Comparison of ENCODE assay signal across 18 cellular contexts in genomic region chr6:106180208-106180607, GRCh38.
"Had no signal": no experiment of that assay in that cellular context is flagged by ENCODE, and none has a peak within 500 bp of the region (broad histone marks: within the 10 kb centered on the region; RNA-seq: fewer than 3 reads in every experiment).

No MANE protein-coding gene starts in this region.

- H3K4me1 ChIP-seq: breast epithelium, left ventricle myocardium inferior, tibial nerve, vagina had no signal

- H3K9me3 Mint-ChIP-seq: endodermal cell, WTC11 had no signal

- ATAC-seq: natural killer cell treated with Interleukin-12 subunit alpha and Interleukin-12 subunit beta and Interleukin-15 and Interleukin-18, amount 100 ng/mL, for 72 hours; WTC11 had no signal

- DNase-seq: activated CD4-positive, alpha-beta T cell treated with anti-CD3 and anti-CD28 coated beads for 48 hours; activated CD8-positive, alpha-beta memory T cell treated with anti-CD3 and anti-CD28 coated beads, Interleukin-2, amount 50 U/mL, for 48 hours; activated gamma-delta T cell treated with Interleukin-2 at 50 U/mL for 16 hours; aorta; dorsolateral prefrontal cortex; endodermal cell; hippocampal formation; left ventricle myocardium inferior; posterior cingulate gyrus; stimulated activated CD4-positive, alpha-beta T cell treated with anti-CD3 and anti-CD28 coated beads, Interleukin-4, amount 100 ng/mL, for 24 hours; substantia nigra had no signal

- H3K27ac Mint-ChIP-seq: endodermal cell, WTC11 had no signal

- H3K27me3 Mint-ChIP-seq: natural killer cell treated with Interleukin-12 subunit alpha and Interleukin-12 subunit beta and Interleukin-15 and Interleukin-18, amount 100 ng/mL, for 72 hours had no signal

- H3K4me3 ChIP-seq: breast epithelium, dorsolateral prefrontal cortex, left ventricle myocardium inferior, tibial nerve, vagina had no signal

- H3K36me3 ChIP-seq: breast epithelium, tibial nerve, vagina had no signal

- H3K36me3 Mint-ChIP-seq: WTC11 had no signal

- FAIRE-seq: keratinocyte, TTC549 had no signal

- H3K4me3 Mint-ChIP-seq: endodermal cell; natural killer cell treated with Interleukin-12 subunit alpha and Interleukin-12 subunit beta and Interleukin-15 and Interleukin-18, amount 100 ng/mL, for 72 hours; WTC11 had no signal

- H3K9me3 ChIP-seq: breast epithelium, left ventricle myocardium inferior, tibial nerve, vagina had no signal
